Comparison of ENCODE assay signal across 18 cellular contexts in genomic region chr9:113476511-113476916, GRCh38. TPM values are rescaled to one million over a fixed set of nuclear protein-coding genes. Genes with fewer than 3 reads are reported as not detected.
A peak's percentile ranks its signal among the peaks of the same experiment; 100 is the strongest.
DNase-seq lines count a peak whose midpoint lies in the region; TF ChIP-seq lines count a peak whose summit lies in the region.
"Had no signal": no experiment of that assay in that cellular context is flagged by ENCODE, and none has a peak within 500 bp of the region (broad histone marks: within the 10 kb centered on the region; RNA-seq: fewer than 3 reads in every experiment).

No MANE protein-coding gene starts in this region.

- H3K36me3 Mint-ChIP-seq in type B pancreatic cell (no peaks in the 10 kb centered on the region), HFFc6 (ENCODE audit: low read depth) (no peaks in the 10 kb centered on the region), MCF 10A (ENCODE audit: insufficient read depth, unreplicated experiment) (no peaks in the 10 kb centered on the region)
- H3K36me3 Mint-ChIP-seq: CD14-positive monocyte had no signal

- CTCF ChIA-PET in MCF 10A (lab: Yijun Ruan, JAX): interaction anchor here (0.7 to 0.9 kb wide), 2 partner anchors 179 to 261 kb away, joined by 3 to 4 read pairs; no protein-coding TSS in a partner anchor

- BruUV-seq in MCF 10A (replicated peaks; lab: Mats Ljungman, UMichigan): no TSS peak

- H3K27me3 ChIP-seq in hepatocyte (no peaks in the 10 kb centered on the region), osteoblast (ENCODE audit: insufficient read depth, low read length) (peaks cover 3% of the 10 kb centered on the region)

- H3K4me3 Mint-ChIP-seq in type B pancreatic cell (no peak overlapping the region), HFFc6 (no peak overlapping the region), MCF 10A (ENCODE audit: unreplicated experiment) (no peak overlapping the region)
- H3K4me3 Mint-ChIP-seq: CD14-positive monocyte had no signal

- H3K27me3 Mint-ChIP-seq in type B pancreatic cell: no peaks in the 10 kb centered on the region
- H3K27me3 Mint-ChIP-seq in HFFc6 (ENCODE audit: insufficient read depth): peaks cover 16% of the 10 kb centered on the region
- H3K27me3 Mint-ChIP-seq in MCF 10A (ENCODE audit: insufficient read depth, unreplicated experiment): peaks cover 22% of the 10 kb centered on the region

- intact Hi-C loops in MCF 10A (cut with micrococcal nuclease): no loop called here

- H3K4me3 ChIP-seq in hepatocyte: no peak overlapping the region
- no peak overlapping the region for H3K4me3 ChIP-seq in osteoblast (ENCODE audit: insufficient read depth, low read length)
- H3K4me3 ChIP-seq: K562, PC-9 had no signal

- 89% methylated on average over 4 of the region's 4 CpGs for WGBS in hepatocyte (ENCODE audit: low lambda C conversion rate, missing lambda C conversion rate)

- H3K9me3 Mint-ChIP-seq in type B pancreatic cell: peaks cover 4% of the 10 kb centered on the region
- no peaks in the 10 kb centered on the region for H3K9me3 Mint-ChIP-seq in HFFc6
- H3K9me3 Mint-ChIP-seq in MCF 10A (ENCODE audit: unreplicated experiment): no peaks in the 10 kb centered on the region

- DNase-seq in activated CD8-positive, alpha-beta memory T cell treated with anti-CD3 and anti-CD28 coated beads for 24 hours: peak; percentile 47
- DNase-seq in activated CD8-positive, alpha-beta memory T cell treated with anti-CD3 and anti-CD28 coated beads, Interleukin-2, amount 50 U/mL, for 48 hours: no peak
- DNase-seq in hepatocyte (ENCODE audit: low spot score) (peak; percentile 2), osteoblast (ENCODE audit: insufficient read length, low spot score, missing footprints) (peak; percentile 43), type B pancreatic cell (ENCODE audit: extremely low spot score, unreplicated experiment) (peak; percentile 63), amniotic stem cell (lab: John Stamatoyannopoulos, UW) (no peak), HFFc6 (no peak), MCF 10A (ENCODE audit: unreplicated experiment) (no peak)
- DNase-seq: GDM1, NCI-H1092 treated with DMSO at 0.1 percent for 48 hours, NCI-H1436 treated with DMSO at 0.1 percent for 48 hours, NCI-H1930, NCI-H69, PC-9, SIG-M5 had no signal

- H3K27ac ChIP-seq in hepatocyte: no peak overlapping the region
- no peak overlapping the region for H3K27ac ChIP-seq in osteoblast (ENCODE audit: low read depth, low read length)
- H3K27ac ChIP-seq: PC-9, RWPE1 had no signal

- H3K4me2 ChIP-seq in hepatocyte (no peak overlapping the region), osteoblast (ENCODE audit: insufficient read depth, low read length) (no peak overlapping the region)
- H3K4me2 ChIP-seq: PC-9 had no signal

- no peak overlapping the region for H3K27ac Mint-ChIP-seq in type B pancreatic cell
- no peak overlapping the region for H3K27ac Mint-ChIP-seq in HFFc6
- no peak overlapping the region for H3K27ac Mint-ChIP-seq in MCF 10A (ENCODE audit: low read depth, unreplicated experiment)
- H3K27ac Mint-ChIP-seq: CD14-positive monocyte had no signal

- H3K79me2 ChIP-seq in hepatocyte (no peaks in the 10 kb centered on the region), osteoblast (ENCODE audit: insufficient read depth, low read length) (no peaks in the 10 kb centered on the region)

- no peaks in the 10 kb centered on the region for H3K4me1 ChIP-seq in hepatocyte (ENCODE audit: insufficient read depth)
- no peaks in the 10 kb centered on the region for H3K4me1 ChIP-seq in osteoblast (ENCODE audit: insufficient read depth, low read length)

- POLR2A ChIA-PET in MCF 10A (lab: Yijun Ruan, JAX): no interaction called here

- no peak for TF ChIP-seq CTCF in hepatocyte (IDR thresholded peaks at IDR 0.05; ENCODE audit: poor library complexity)
- TF ChIP-seq CTCF in osteoblast (IDR thresholded peaks at IDR 0.05; ENCODE audit: extremely low read depth, low read depth, low read length): no peak
- no peak for TF ChIP-seq CTCF in type B pancreatic cell (conservative IDR thresholded peaks at IDR 0.05)
- no peak for TF ChIP-seq CTCF in HFFc6 (IDR thresholded peaks at IDR 0.05)
- TF ChIP-seq CTCF in MCF 10A (IDR thresholded peaks at IDR 0.05; ENCODE audit: unreplicated experiment): no peak

- H4K20me1 ChIP-seq in hepatocyte (ENCODE audit: insufficient read depth, poor library complexity, severe bottlenecking): no peaks in the 10 kb centered on the region
- no peaks in the 10 kb centered on the region for H4K20me1 ChIP-seq in osteoblast (ENCODE audit: insufficient read depth, low read length)

- H3K9me3 ChIP-seq in hepatocyte (ENCODE audit: low read depth) (no peaks in the 10 kb centered on the region), osteoblast (ENCODE audit: low read depth, low read length) (no peaks in the 10 kb centered on the region)

- H3K9me2 ChIP-seq in hepatocyte (replicated peaks; ENCODE audit: insufficient read depth): no peaks in the 10 kb centered on the region

- H3K4me1 Mint-ChIP-seq in type B pancreatic cell (ENCODE audit: unreplicated experiment): peaks cover 16% of the 10 kb centered on the region
- H3K4me1 Mint-ChIP-seq in HFFc6 (ENCODE audit: low read depth): peaks cover 4% of the 10 kb centered on the region; the same call in 1 of the 2 replicates
- H3K4me1 Mint-ChIP-seq in MCF 10A (ENCODE audit: insufficient read depth, unreplicated experiment): no peaks in the 10 kb centered on the region

- H2AFZ ChIP-seq in hepatocyte (no peak overlapping the region), osteoblast (ENCODE audit: low read length) (no peak overlapping the region)
- H2AFZ ChIP-seq: PC-9 had no signal

- H3K36me3 ChIP-seq in hepatocyte (replicated peaks; ENCODE audit: insufficient read depth, low read depth) (no peaks in the 10 kb centered on the region), osteoblast (ENCODE audit: insufficient read depth, low read length) (no peaks in the 10 kb centered on the region)

RNA-seq across cellular contexts. Expression of gene RGS3, which starts 13.0 kb away (rescaled TPM):
- total RNA-seq in hepatocyte (47.0 and 48.0 TPM in 2 replicates), osteoblast (77.4 and 99.3 TPM in 2 replicates), type B pancreatic cell (ENCODE audit: low replicate concordance) (9.6 and 29.9 TPM in 2 replicates), MCF 10A (2022) (32.1 and 34.8 TPM in 2 replicates)
- polyA plus RNA-seq in hepatocyte: 62.7 and 78.2 TPM in 2 replicates
- total RNA-seq in HFFc6 (2021; fragmentation: NEBNext Ultra II Directional; extraction: Animal tissue kit (Norgen Biotek cat#: 25700)): 10 to 100 TPM; 49.7 to 57.0 (median 52.5) TPM

Comparison
In these comparisons a context has a peak if more than half of its experiments do, and no peak if none do; other contexts are left out.
1. DNase-seq: peak in activated CD8-positive, alpha-beta memory T cell treated with anti-CD3 and anti-CD28 coated beads for 24 hours (single experiment), hepatocyte (single experiment), osteoblast (single experiment) and type B pancreatic cell (single experiment); none in activated CD8-positive, alpha-beta memory T cell treated with anti-CD3 and anti-CD28 coated beads, Interleukin-2, amount 50 U/mL, for 48 hours (single experiment), amniotic stem cell (single experiment), HFFc6 (single experiment) and MCF 10A (single experiment).